In genomic region chr10:77899690-77900089, GRCh38 we compare ENCODE assay signal across 2 cellular contexts.
TF ChIP-seq lines count a peak whose summit lies in the region.

No MANE protein-coding gene starts in this region.

TF ChIP-seq in WTC11, 78 proteins besides CTCF, POLR2A, EP300 and RAD21 (continued from another document):
- TF ChIP-seq ZNF532 (CRISPR knock-in tag; IDR thresholded peaks at IDR 0.05; ENCODE audit: borderline replicate concordance) (no peak), MXD4 (CRISPR knock-in tag; IDR thresholded peaks at IDR 0.05; ENCODE audit: borderline replicate concordance) (no peak), ZNF512 (CRISPR knock-in tag; IDR thresholded peaks at IDR 0.05; ENCODE audit: borderline replicate concordance) (no peak), ZNF121 (CRISPR knock-in tag; IDR thresholded peaks at IDR 0.05) (no peak), E2F1 (CRISPR knock-in tag; IDR thresholded peaks at IDR 0.05) (no peak), TP53 (CRISPR knock-in tag; IDR thresholded peaks at IDR 0.05) (no peak), E2F4 (CRISPR knock-in tag; IDR thresholded peaks at IDR 0.05; ENCODE audit: borderline replicate concordance, low read depth) (no peak), USF2 (CRISPR knock-in tag; IDR thresholded peaks at IDR 0.05) (no peak), NFATC4 (CRISPR knock-in tag; IDR thresholded peaks at IDR 0.05) (no peak), EMX1 (CRISPR knock-in tag; IDR thresholded peaks at IDR 0.05) (no peak), HMGXB4 (CRISPR knock-in tag; IDR thresholded peaks at IDR 0.05) (no peak)
TF ChIP-seq in WTC11: peak in this region for 0.

TF ChIP-seq in SK-N-SH treated with all-trans-retinoic acid at 6 μM for 48 hours, 23 proteins besides CTCF, POLR2A, EP300 and RAD21 (continued from another document):
- TF ChIP-seq ARNTL (CRISPR knock-in tag; IDR thresholded peaks at IDR 0.05; ENCODE audit: borderline replicate concordance, low read depth) (no peak), TCF4 (CRISPR knock-in tag; IDR thresholded peaks at IDR 0.05; ENCODE audit: borderline replicate concordance) (no peak), ZNF70 (CRISPR knock-in tag; IDR thresholded peaks at IDR 0.05) (no peak), GLIS3 (CRISPR knock-in tag; IDR thresholded peaks at IDR 0.05) (no peak), POU6F1 (CRISPR knock-in tag; IDR thresholded peaks at IDR 0.05; ENCODE audit: borderline replicate concordance, low read depth) (no peak)
